1 cellular context compared by ENCODE assay signal in the genomic region with DNA sequence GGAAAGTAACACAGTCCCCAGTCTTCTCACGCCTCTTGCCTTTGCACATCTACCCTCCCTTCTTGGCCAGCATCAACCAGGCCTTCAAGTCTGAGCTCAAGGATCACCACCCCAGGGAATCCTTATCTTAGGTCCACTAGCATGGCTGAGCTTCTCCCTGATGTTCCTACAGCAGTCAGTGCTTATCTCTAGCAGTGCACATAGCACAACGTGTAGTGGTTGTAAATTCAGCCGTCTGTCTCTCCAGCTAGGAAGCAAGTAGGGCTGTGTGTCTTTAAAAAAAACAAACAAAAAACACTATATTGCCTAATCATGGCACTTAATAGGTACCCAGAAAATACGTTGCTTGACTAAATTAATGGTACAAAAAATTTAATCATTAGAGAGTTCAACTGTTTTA.
TF ChIP-seq lines count a peak whose summit lies in the region.

No MANE protein-coding gene starts in this region.

TF ChIP-seq in K562, 482 proteins besides CTCF, POLR2A, EP300 and RAD21 (continued from another document and continues in another):
- no peak for TF ChIP-seq CBX2 (IDR thresholded peaks at IDR 0.05; ENCODE audit: insufficient read depth, low read length, poor library complexity, severe bottlenecking)
- no peak for TF ChIP-seq MECOM (CRISPR knock-in tag; IDR thresholded peaks at IDR 0.05)
- no peak for TF ChIP-seq POLR2G (IDR thresholded peaks at IDR 0.05; ENCODE audit: low read depth, low read length)
- no peak for TF ChIP-seq ZNF263 (CRISPR knock-in tag; IDR thresholded peaks at IDR 0.05; ENCODE audit: borderline replicate concordance)
- TF ChIP-seq, protein P1, sequence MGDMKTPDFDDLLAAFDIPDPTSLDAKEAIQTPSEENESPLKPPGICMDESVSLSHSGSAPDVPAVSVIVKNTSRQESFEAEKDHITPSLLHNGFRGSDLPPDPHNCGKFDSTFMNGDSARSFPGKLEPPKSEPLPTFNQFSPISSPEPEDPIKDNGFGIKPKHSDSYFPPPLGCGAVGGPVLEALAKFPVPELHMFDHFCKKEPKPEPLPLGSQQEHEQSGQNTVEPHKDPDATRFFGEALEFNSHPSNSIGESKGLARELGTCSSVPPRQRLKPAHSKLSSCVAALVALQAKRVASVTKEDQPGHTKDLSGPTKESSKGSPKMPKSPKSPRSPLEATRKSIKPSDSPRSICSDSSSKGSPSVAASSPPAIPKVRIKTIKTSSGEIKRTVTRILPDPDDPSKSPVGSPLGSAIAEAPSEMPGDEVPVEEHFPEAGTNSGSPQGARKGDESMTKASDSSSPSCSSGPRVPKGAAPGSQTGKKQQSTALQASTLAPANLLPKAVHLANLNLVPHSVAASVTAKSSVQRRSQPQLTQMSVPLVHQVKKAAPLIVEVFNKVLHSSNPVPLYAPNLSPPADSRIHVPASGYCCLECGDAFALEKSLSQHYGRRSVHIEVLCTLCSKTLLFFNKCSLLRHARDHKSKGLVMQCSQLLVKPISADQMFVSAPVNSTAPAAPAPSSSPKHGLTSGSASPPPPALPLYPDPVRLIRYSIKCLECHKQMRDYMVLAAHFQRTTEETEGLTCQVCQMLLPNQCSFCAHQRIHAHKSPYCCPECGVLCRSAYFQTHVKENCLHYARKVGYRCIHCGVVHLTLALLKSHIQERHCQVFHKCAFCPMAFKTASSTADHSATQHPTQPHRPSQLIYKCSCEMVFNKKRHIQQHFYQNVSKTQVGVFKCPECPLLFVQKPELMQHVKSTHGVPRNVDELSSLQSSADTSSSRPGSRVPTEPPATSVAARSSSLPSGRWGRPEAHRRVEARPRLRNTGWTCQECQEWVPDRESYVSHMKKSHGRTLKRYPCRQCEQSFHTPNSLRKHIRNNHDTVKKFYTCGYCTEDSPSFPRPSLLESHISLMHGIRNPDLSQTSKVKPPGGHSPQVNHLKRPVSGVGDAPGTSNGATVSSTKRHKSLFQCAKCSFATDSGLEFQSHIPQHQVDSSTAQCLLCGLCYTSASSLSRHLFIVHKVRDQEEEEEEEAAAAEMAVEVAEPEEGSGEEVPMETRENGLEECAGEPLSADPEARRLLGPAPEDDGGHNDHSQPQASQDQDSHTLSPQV (IDR thresholded peaks at IDR 0.05) = no peak
- peak; percentile 50; the same call in 1 of the 2 replicates for TF ChIP-seq JUND (IDR thresholded peaks at IDR 0.05; ENCODE audit: borderline replicate concordance, low read depth, low read length)
- TF ChIP-seq JUND (tag; IDR thresholded peaks at IDR 0.05; ENCODE audit: borderline replicate concordance, low read depth, low read length) = peak; percentile 42; the same call in 1 of the 3 replicates
- TF ChIP-seq, protein P2, sequence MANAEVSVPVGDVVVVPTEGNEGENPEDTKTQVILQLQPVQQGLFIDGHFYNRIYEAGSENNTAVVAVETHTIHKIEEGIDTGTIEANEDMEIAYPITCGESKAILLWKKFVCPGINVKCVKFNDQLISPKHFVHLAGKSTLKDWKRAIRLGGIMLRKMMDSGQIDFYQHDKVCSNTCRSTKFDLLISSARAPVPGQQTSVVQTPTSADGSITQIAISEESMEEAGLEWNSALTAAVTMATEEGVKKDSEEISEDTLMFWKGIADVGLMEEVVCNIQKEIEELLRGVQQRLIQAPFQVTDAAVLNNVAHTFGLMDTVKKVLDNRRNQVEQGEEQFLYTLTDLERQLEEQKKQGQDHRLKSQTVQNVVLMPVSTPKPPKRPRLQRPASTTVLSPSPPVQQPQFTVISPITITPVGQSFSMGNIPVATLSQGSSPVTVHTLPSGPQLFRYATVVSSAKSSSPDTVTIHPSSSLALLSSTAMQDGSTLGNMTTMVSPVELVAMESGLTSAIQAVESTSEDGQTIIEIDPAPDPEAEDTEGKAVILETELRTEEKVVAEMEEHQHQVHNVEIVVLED (CRISPR knock-in tag; IDR thresholded peaks at IDR 0.05) = no peak
- no peak for TF ChIP-seq ZNF696 (CRISPR knock-in tag; conservative IDR thresholded peaks at IDR 0.05)
- TF ChIP-seq TCF7L2 (IDR thresholded peaks at IDR 0.05; ENCODE audit: low read depth, low read length) = no peak
- TF ChIP-seq KAT2B (IDR thresholded peaks at IDR 0.05; ENCODE audit: low read depth, low read length) = no peak
- TF ChIP-seq, protein P3, sequence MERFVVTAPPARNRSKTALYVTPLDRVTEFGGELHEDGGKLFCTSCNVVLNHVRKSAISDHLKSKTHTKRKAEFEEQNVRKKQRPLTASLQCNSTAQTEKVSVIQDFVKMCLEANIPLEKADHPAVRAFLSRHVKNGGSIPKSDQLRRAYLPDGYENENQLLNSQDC (CRISPR knock-in tag; IDR thresholded peaks at IDR 0.05) = no peak
- TF ChIP-seq, protein P4, sequence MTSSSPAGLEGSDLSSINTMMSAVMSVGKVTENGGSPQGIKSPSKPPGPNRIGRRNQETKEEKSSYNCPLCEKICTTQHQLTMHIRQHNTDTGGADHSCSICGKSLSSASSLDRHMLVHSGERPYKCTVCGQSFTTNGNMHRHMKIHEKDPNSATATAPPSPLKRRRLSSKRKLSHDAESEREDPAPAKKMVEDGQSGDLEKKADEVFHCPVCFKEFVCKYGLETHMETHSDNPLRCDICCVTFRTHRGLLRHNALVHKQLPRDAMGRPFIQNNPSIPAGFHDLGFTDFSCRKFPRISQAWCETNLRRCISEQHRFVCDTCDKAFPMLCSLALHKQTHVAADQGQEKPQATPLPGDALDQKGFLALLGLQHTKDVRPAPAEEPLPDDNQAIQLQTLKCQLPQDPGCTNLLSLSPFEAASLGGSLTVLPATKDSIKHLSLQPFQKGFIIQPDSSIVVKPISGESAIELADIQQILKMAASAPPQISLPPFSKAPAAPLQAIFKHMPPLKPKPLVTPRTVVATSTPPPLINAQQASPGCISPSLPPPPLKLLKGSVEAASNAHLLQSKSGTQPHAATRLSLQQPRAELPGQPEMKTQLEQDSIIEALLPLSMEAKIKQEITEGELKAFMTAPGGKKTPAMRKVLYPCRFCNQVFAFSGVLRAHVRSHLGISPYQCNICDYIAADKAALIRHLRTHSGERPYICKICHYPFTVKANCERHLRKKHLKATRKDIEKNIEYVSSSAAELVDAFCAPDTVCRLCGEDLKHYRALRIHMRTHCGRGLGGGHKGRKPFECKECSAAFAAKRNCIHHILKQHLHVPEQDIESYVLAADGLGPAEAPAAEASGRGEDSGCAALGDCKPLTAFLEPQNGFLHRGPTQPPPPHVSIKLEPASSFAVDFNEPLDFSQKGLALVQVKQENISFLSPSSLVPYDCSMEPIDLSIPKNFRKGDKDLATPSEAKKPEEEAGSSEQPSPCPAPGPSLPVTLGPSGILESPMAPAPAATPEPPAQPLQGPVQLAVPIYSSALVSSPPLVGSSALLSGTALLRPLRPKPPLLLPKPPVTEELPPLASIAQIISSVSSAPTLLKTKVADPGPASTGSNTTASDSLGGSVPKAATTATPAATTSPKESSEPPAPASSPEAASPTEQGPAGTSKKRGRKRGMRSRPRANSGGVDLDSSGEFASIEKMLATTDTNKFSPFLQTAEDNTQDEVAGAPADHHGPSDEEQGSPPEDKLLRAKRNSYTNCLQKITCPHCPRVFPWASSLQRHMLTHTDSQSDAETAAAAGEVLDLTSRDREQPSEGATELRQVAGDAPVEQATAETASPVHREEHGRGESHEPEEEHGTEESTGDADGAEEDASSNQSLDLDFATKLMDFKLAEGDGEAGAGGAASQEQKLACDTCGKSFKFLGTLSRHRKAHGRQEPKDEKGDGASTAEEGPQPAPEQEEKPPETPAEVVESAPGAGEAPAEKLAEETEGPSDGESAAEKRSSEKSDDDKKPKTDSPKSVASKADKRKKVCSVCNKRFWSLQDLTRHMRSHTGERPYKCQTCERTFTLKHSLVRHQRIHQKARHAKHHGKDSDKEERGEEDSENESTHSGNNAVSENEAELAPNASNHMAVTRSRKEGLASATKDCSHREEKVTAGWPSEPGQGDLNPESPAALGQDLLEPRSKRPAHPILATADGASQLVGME (CRISPR knock-in tag; IDR thresholded peaks at IDR 0.05) = no peak
- TF ChIP-seq, protein P5, sequence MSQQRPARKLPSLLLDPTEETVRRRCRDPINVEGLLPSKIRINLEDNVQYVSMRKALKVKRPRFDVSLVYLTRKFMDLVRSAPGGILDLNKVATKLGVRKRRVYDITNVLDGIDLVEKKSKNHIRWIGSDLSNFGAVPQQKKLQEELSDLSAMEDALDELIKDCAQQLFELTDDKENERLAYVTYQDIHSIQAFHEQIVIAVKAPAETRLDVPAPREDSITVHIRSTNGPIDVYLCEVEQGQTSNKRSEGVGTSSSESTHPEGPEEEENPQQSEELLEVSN (IDR thresholded peaks at IDR 0.05; ENCODE audit: borderline replicate concordance in 1 of 2, extremely low read depth in 1 of 2, insufficient read depth in 1 of 2, insufficient read length in 1 of 2, low read depth in 1 of 2, low read length in 1 of 2, poor library complexity in 1 of 2, severe bottlenecking in 1 of 2) = no peak
- TF ChIP-seq ILK (tag; IDR thresholded peaks at IDR 0.05; ENCODE audit: borderline replicate concordance, low read depth) = no peak
- TF ChIP-seq, protein P6, sequence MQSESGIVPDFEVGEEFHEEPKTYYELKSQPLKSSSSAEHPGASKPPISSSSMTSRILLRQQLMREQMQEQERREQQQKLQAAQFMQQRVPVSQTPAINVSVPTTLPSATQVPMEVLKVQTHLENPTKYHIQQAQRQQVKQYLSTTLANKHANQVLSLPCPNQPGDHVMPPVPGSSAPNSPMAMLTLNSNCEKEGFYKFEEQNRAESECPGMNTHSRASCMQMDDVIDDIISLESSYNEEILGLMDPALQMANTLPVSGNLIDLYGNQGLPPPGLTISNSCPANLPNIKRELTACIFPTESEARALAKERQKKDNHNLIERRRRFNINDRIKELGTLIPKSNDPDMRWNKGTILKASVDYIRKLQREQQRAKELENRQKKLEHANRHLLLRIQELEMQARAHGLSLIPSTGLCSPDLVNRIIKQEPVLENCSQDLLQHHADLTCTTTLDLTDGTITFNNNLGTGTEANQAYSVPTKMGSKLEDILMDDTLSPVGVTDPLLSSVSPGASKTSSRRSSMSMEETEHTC (IDR thresholded peaks at IDR 0.05) = no peak
- TF ChIP-seq BRD4 (IDR thresholded peaks at IDR 0.05) = no peak
- peak; percentile 87 for TF ChIP-seq CTBP1 (IDR thresholded peaks at IDR 0.05; ENCODE audit: borderline replicate concordance)
- TF ChIP-seq, protein P7, sequence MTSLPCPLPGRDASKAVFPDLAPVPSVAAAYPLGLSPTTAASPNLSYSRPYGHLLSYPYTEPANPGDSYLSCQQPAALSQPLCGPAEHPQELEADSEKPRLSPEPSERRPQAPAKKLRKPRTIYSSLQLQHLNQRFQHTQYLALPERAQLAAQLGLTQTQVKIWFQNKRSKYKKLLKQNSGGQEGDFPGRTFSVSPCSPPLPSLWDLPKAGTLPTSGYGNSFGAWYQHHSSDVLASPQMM (CRISPR knock-in tag; IDR thresholded peaks at IDR 0.05) = no peak
- no peak for TF ChIP-seq SAFB (IDR thresholded peaks at IDR 0.05; ENCODE audit: borderline replicate concordance, low read depth, low read length)
- TF ChIP-seq NCOA1 (IDR thresholded peaks at IDR 0.05; ENCODE audit: low read depth) = no peak
- peak; percentile 76; the same call in 1 of the 2 replicates for TF ChIP-seq NBN (IDR thresholded peaks at IDR 0.05; ENCODE audit: low read depth)
- TF ChIP-seq GATAD2B (IDR thresholded peaks at IDR 0.05; ENCODE audit: borderline replicate concordance) = no peak
- no peak for TF ChIP-seq RBM34 (IDR thresholded peaks at IDR 0.05; ENCODE audit: borderline replicate concordance, insufficient read depth, low read length)
- TF ChIP-seq FOSL1 (tag; conservative IDR thresholded peaks at IDR 0.05) = no peak
- TF ChIP-seq ZNF24 (IDR thresholded peaks at IDR 0.05) = no peak
- TF ChIP-seq, protein P8, sequence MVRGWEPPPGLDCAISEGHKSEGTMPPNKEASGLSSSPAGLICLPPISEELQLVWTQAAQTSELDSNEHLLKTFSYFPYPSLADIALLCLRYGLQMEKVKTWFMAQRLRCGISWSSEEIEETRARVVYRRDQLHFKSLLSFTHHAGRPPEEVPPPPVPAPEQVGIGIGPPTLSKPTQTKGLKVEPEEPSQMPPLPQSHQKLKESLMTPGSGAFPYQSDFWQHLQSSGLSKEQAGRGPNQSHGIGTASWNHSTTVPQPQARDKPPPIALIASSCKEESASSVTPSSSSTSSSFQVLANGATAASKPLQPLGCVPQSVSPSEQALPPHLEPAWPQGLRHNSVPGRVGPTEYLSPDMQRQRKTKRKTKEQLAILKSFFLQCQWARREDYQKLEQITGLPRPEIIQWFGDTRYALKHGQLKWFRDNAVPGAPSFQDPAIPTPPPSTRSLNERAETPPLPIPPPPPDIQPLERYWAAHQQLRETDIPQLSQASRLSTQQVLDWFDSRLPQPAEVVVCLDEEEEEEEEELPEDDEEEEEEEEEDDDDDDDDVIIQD (CRISPR knock-in tag; IDR thresholded peaks at IDR 0.05) = no peak
- TF ChIP-seq TCFL5 (CRISPR knock-in tag; conservative IDR thresholded peaks at IDR 0.05) = no peak
- no peak for TF ChIP-seq ZNF699 (CRISPR knock-in tag; IDR thresholded peaks at IDR 0.05; ENCODE audit: insufficient replicate concordance)
- TF ChIP-seq, protein P9, sequence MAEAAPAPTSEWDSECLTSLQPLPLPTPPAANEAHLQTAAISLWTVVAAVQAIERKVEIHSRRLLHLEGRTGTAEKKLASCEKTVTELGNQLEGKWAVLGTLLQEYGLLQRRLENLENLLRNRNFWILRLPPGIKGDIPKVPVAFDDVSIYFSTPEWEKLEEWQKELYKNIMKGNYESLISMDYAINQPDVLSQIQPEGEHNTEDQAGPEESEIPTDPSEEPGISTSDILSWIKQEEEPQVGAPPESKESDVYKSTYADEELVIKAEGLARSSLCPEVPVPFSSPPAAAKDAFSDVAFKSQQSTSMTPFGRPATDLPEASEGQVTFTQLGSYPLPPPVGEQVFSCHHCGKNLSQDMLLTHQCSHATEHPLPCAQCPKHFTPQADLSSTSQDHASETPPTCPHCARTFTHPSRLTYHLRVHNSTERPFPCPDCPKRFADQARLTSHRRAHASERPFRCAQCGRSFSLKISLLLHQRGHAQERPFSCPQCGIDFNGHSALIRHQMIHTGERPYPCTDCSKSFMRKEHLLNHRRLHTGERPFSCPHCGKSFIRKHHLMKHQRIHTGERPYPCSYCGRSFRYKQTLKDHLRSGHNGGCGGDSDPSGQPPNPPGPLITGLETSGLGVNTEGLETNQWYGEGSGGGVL (CRISPR knock-in tag; IDR thresholded peaks at IDR 0.05) = no peak
- no peak for TF ChIP-seq ZNF778 (CRISPR knock-in tag; IDR thresholded peaks at IDR 0.05)
- TF ChIP-seq, protein P10, sequence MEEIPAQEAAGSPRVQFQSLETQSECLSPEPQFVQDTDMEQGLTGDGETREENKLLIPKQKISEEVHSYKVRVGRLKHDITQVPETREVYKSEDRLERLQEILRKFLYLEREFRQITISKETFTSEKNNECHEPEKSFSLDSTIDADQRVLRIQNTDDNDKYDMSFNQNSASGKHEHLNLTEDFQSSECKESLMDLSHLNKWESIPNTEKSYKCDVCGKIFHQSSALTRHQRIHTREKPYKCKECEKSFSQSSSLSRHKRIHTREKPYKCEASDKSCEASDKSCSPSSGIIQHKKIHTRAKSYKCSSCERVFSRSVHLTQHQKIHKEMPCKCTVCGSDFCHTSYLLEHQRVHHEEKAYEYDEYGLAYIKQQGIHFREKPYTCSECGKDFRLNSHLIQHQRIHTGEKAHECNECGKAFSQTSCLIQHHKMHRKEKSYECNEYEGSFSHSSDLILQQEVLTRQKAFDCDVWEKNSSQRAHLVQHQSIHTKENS (CRISPR knock-in tag; IDR thresholded peaks at IDR 0.05) = no peak
- TF ChIP-seq XRCC5 (IDR thresholded peaks at IDR 0.05; ENCODE audit: low read depth, low read length) = no peak
- TF ChIP-seq NCOR1 (IDR thresholded peaks at IDR 0.05) = peak; percentile 91
- TF ChIP-seq, protein P11, sequence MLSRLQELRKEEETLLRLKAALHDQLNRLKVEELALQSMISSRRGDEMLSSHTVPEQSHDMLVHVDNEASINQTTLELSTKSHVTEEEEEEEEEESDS (CRISPR knock-in tag; IDR thresholded peaks at IDR 0.05) = no peak
- TF ChIP-seq SMAD3 (CRISPR knock-in tag; conservative IDR thresholded peaks at IDR 0.05) = no peak
- no peak for TF ChIP-seq TARDBP (IDR thresholded peaks at IDR 0.05)
- no peak for TF ChIP-seq ZNF41 (CRISPR knock-in tag; conservative IDR thresholded peaks at IDR 0.05)
